Comparison of ENCODE assay signal across 15 cellular contexts in the genomic region with DNA sequence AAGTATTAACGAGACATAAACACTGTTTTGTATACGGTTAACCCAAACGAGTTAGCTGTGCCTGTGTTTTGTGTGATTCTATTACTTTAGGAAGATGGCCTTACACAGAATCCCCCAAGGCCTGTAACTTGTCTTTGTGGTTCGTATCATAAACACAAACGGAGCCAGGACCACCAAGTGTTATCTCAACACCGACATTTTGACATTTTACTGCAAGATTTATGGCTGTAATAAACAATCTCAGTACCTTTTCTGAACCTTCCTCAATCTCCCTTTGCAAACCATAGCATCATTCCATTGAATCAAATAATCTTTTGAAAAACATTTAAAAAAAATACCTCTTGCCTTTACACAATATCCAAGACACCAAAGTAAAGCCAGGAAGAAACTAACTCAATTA. TPM values are rescaled to one million over a fixed set of nuclear protein-coding genes. Genes with fewer than 3 reads are reported as not detected.
"Had no signal": no experiment of that assay in that cellular context is flagged by ENCODE, and none has a peak within 500 bp of the region (broad histone marks: within the 10 kb centered on the region; RNA-seq: fewer than 3 reads in every experiment).

No MANE protein-coding gene starts in this region.

- H3K27ac Mint-ChIP-seq: T-helper 1 cell treated with Interleukin-12 subunit alpha and Interleukin-12 subunit beta and Interleukin-4 antibody, amounts not matched to agents 30 μg/mL and 1 μg/mL, for 36 hours had no signal

- H3K27ac ChIP-seq: neutrophil, vagina had no signal

- DNase-seq: activated CD4-positive, alpha-beta T cell treated with anti-CD3 and anti-CD28 coated beads, Interleukin-2, amount 50 U/mL, for 4 hours; activated effector memory CD4-positive, alpha-beta T cell treated with Interleukin-2 at 50 U/mL for 16 hours; amygdala; hippocampal formation; stimulated activated naive CD4-positive, alpha-beta T cell treated with Interleukin-2 at 50 U/mL for 16 hours had no signal

- ATAC-seq: sciatic nerve, SK-N-SH treated with all-trans-retinoic acid at 6 μM for 48 hours had no signal

- H3K9me3 Mint-ChIP-seq: T-helper 1 cell treated with Interleukin-12 subunit alpha and Interleukin-12 subunit beta and Interleukin-4 antibody, amounts not matched to agents 30 μg/mL and 1 μg/mL, for 36 hours had no signal

- H3K4me3 Mint-ChIP-seq: activated naive CD8-positive, alpha-beta T cell; T-helper 1 cell treated with Interleukin-12 subunit alpha and Interleukin-12 subunit beta and Interleukin-4 antibody, amounts not matched to agents 30 μg/mL and 1 μg/mL, for 36 hours had no signal

- H3K36me3 ChIP-seq: neutrophil, thoracic aorta, vagina had no signal

- H3K36me3 Mint-ChIP-seq: activated naive CD8-positive, alpha-beta T cell; brain had no signal

- H3K4me3 ChIP-seq: thoracic aorta, vagina had no signal

- H3K9me3 ChIP-seq: neutrophil, thoracic aorta, vagina had no signal

- H3K27me3 ChIP-seq: vagina had no signal

RNA-seq across cellular contexts. Expression of a gene that starts 10.5 kb away (rescaled TPM):
- total RNA-seq: chondrocyte had no signal

RNA-seq across cellular contexts. Expression of a gene that starts 14.6 kb away (rescaled TPM):
- total RNA-seq: chondrocyte, thoracic aorta had no signal
- polyA plus RNA-seq: liver had no signal

RNA-seq across cellular contexts. Expression of a gene that starts 23.5 kb away (rescaled TPM):
- total RNA-seq: chondrocyte had no signal
- polyA plus RNA-seq: liver had no signal
